1 cellular context compared by ENCODE assay signal in the genomic region with DNA sequence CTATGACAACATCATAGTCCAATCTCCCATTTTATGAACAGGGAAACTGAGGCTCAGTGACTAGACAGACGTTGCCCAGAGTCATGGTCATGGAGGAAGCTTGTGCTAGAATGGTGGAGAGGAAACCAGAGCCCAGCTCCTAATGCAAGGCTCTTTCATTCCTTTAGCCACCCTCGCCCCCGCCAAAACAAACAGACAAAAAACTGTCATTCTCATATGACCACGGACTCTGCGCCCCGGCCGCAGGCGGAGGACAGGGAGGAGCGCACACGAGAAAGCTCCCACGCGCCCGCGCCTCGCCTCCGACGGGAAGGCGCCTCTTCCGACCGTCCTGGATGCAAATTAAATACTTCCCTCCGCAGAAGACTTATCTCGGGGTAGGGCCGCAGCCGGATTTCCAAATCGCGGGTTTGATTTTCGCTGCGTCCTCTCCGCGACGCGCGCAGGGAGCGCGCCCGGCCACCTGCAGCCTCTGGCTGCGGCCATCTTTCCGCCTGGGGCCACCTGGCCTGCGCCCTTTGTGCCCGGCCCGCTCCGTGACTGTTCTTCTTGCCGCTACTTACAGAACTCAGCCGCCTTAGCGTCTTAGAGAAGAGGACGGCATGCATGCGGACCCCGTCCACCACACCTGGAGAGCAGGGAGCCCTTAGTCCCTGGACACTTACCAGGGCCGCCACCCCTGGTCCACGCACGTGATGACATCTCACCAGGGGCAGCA.
A peak's percentile ranks its signal among the peaks of the same experiment; 100 is the strongest.
TF ChIP-seq lines count a peak whose summit lies in the region.

No MANE protein-coding gene starts in this region.

TF ChIP-seq in K562, 482 proteins besides CTCF, POLR2A, EP300 and RAD21 (continued from another document and continues in another):
- TF ChIP-seq, protein P1, sequence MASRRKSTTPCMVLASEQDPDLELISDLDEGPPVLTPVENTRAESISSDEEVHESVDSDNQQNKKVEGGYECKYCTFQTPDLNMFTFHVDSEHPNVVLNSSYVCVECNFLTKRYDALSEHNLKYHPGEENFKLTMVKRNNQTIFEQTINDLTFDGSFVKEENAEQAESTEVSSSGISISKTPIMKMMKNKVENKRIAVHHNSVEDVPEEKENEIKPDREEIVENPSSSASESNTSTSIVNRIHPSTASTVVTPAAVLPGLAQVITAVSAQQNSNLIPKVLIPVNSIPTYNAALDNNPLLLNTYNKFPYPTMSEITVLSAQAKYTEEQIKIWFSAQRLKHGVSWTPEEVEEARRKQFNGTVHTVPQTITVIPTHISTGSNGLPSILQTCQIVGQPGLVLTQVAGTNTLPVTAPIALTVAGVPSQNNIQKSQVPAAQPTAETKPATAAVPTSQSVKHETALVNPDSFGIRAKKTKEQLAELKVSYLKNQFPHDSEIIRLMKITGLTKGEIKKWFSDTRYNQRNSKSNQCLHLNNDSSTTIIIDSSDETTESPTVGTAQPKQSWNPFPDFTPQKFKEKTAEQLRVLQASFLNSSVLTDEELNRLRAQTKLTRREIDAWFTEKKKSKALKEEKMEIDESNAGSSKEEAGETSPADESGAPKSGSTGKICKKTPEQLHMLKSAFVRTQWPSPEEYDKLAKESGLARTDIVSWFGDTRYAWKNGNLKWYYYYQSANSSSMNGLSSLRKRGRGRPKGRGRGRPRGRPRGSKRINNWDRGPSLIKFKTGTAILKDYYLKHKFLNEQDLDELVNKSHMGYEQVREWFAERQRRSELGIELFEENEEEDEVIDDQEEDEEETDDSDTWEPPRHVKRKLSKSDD (conservative IDR thresholded peaks at IDR 0.05; ENCODE audit: low read length), result no peak
- TF ChIP-seq, protein P2, sequence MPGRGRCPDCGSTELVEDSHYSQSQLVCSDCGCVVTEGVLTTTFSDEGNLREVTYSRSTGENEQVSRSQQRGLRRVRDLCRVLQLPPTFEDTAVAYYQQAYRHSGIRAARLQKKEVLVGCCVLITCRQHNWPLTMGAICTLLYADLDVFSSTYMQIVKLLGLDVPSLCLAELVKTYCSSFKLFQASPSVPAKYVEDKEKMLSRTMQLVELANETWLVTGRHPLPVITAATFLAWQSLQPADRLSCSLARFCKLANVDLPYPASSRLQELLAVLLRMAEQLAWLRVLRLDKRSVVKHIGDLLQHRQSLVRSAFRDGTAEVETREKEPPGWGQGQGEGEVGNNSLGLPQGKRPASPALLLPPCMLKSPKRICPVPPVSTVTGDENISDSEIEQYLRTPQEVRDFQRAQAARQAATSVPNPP (IDR thresholded peaks at IDR 0.05; ENCODE audit: borderline replicate concordance, insufficient read depth, insufficient read length), result no peak
- TF ChIP-seq ZNF253 (CRISPR knock-in tag; conservative IDR thresholded peaks at IDR 0.05) (no peak), KLF10 (CRISPR knock-in tag; IDR thresholded peaks at IDR 0.05) (no peak), NFXL1 (CRISPR knock-in tag; IDR thresholded peaks at IDR 0.05) (no peak), PTTG1 (tag; IDR thresholded peaks at IDR 0.05; ENCODE audit: low read depth) (no peak), ZFX (CRISPR knock-in tag; IDR thresholded peaks at IDR 0.05) (peak; percentile 51; the same call in 1 of the 2 replicates), ZNF282 (CRISPR knock-in tag; IDR thresholded peaks at IDR 0.05) (no peak), FOXP1 (CRISPR knock-in tag; IDR thresholded peaks at IDR 0.05) (no peak), MECOM (CRISPR knock-in tag; IDR thresholded peaks at IDR 0.05) (no peak), HDAC8 (tag; IDR thresholded peaks at IDR 0.05) (no peak), PCBP2 (IDR thresholded peaks at IDR 0.05; ENCODE audit: low read depth, low read length, poor library complexity, severe bottlenecking) (no peak), SMARCE1 (IDR thresholded peaks at IDR 0.05) (peak; percentile 29; the same call in 1 of the 2 replicates), HNRNPL (IDR thresholded peaks at IDR 0.05; ENCODE audit: low read depth, low read length) (no peak), ELF4 (CRISPR knock-in tag; IDR thresholded peaks at IDR 0.05) (no peak), MCM7 (IDR thresholded peaks at IDR 0.05) (no peak), L3MBTL2 (IDR thresholded peaks at IDR 0.05) (peak; percentile 90), ETV6 (IDR thresholded peaks at IDR 0.05; ENCODE audit: borderline replicate concordance in 1 of 2, low read depth in 2 of 2, low read length in 1 of 2) (no peak), ETV6 (CRISPR knock-in tag; IDR thresholded peaks at IDR 0.05; ENCODE audit: borderline replicate concordance) (no peak), RBM15 (IDR thresholded peaks at IDR 0.05; ENCODE audit: insufficient read depth, low read length) (no peak), LCOR (CRISPR knock-in tag; IDR thresholded peaks at IDR 0.05) (no peak), HDAC6 (IDR thresholded peaks at IDR 0.05; ENCODE audit: low read depth, low read length) (0 out of 2 replicates have a peak, but pooled peaks have one; percentile 56), NBN (IDR thresholded peaks at IDR 0.05; ENCODE audit: low read depth) (no peak), ETS2 (tag; IDR thresholded peaks at IDR 0.05; ENCODE audit: borderline replicate concordance, poor library complexity, severe bottlenecking) (no peak), ZNF586 (CRISPR knock-in tag; conservative IDR thresholded peaks at IDR 0.05) (no peak), KLF6 (CRISPR knock-in tag; IDR thresholded peaks at IDR 0.05; ENCODE audit: borderline replicate concordance) (no peak), MEIS2 (IDR thresholded peaks at IDR 0.05; ENCODE audit: partially characterized antibody) (peak; percentile 20), POLR3G (IDR thresholded peaks at IDR 0.05; ENCODE audit: extremely low read depth, insufficient read length, insufficient replicate concordance) (no peak), ILF3 (IDR thresholded peaks at IDR 0.05; ENCODE audit: borderline replicate concordance) (no peak), RBM39 (optimal IDR thresholded peaks at IDR 0.05; ENCODE audit: low read depth, low read length) (no peak)
- TF ChIP-seq, protein P3, sequence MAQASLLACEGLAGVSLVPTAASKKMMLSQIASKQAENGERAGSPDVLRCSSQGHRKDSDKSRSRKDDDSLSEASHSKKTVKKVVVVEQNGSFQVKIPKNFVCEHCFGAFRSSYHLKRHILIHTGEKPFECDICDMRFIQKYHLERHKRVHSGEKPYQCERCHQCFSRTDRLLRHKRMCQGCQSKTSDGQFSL (CRISPR knock-in tag; IDR thresholded peaks at IDR 0.05), result 0 out of 2 replicates have a peak, but pooled peaks have one; percentile 26
- TF ChIP-seq, protein P3 (tag; IDR thresholded peaks at IDR 0.05), result no peak
- TF ChIP-seq, protein P4, sequence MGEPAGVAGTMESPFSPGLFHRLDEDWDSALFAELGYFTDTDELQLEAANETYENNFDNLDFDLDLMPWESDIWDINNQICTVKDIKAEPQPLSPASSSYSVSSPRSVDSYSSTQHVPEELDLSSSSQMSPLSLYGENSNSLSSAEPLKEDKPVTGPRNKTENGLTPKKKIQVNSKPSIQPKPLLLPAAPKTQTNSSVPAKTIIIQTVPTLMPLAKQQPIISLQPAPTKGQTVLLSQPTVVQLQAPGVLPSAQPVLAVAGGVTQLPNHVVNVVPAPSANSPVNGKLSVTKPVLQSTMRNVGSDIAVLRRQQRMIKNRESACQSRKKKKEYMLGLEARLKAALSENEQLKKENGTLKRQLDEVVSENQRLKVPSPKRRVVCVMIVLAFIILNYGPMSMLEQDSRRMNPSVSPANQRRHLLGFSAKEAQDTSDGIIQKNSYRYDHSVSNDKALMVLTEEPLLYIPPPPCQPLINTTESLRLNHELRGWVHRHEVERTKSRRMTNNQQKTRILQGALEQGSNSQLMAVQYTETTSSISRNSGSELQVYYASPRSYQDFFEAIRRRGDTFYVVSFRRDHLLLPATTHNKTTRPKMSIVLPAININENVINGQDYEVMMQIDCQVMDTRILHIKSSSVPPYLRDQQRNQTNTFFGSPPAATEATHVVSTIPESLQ (CRISPR knock-in tag; IDR thresholded peaks at IDR 0.05), result no peak
- TF ChIP-seq, protein P5, sequence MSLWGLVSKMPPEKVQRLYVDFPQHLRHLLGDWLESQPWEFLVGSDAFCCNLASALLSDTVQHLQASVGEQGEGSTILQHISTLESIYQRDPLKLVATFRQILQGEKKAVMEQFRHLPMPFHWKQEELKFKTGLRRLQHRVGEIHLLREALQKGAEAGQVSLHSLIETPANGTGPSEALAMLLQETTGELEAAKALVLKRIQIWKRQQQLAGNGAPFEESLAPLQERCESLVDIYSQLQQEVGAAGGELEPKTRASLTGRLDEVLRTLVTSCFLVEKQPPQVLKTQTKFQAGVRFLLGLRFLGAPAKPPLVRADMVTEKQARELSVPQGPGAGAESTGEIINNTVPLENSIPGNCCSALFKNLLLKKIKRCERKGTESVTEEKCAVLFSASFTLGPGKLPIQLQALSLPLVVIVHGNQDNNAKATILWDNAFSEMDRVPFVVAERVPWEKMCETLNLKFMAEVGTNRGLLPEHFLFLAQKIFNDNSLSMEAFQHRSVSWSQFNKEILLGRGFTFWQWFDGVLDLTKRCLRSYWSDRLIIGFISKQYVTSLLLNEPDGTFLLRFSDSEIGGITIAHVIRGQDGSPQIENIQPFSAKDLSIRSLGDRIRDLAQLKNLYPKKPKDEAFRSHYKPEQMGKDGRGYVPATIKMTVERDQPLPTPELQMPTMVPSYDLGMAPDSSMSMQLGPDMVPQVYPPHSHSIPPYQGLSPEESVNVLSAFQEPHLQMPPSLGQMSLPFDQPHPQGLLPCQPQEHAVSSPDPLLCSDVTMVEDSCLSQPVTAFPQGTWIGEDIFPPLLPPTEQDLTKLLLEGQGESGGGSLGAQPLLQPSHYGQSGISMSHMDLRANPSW (CRISPR knock-in tag; IDR thresholded peaks at IDR 0.05), result no peak
- TF ChIP-seq, protein P6, sequence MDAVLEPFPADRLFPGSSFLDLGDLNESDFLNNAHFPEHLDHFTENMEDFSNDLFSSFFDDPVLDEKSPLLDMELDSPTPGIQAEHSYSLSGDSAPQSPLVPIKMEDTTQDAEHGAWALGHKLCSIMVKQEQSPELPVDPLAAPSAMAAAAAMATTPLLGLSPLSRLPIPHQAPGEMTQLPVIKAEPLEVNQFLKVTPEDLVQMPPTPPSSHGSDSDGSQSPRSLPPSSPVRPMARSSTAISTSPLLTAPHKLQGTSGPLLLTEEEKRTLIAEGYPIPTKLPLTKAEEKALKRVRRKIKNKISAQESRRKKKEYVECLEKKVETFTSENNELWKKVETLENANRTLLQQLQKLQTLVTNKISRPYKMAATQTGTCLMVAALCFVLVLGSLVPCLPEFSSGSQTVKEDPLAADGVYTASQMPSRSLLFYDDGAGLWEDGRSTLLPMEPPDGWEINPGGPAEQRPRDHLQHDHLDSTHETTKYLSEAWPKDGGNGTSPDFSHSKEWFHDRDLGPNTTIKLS (IDR thresholded peaks at IDR 0.05; ENCODE audit: borderline replicate concordance, low read depth), result peak; percentile 58; the same call in 1 of the 2 replicates
- TF ChIP-seq, protein P7, sequence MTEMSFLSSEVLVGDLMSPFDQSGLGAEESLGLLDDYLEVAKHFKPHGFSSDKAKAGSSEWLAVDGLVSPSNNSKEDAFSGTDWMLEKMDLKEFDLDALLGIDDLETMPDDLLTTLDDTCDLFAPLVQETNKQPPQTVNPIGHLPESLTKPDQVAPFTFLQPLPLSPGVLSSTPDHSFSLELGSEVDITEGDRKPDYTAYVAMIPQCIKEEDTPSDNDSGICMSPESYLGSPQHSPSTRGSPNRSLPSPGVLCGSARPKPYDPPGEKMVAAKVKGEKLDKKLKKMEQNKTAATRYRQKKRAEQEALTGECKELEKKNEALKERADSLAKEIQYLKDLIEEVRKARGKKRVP (CRISPR knock-in tag; IDR thresholded peaks at IDR 0.05), result no peak
- TF ChIP-seq, protein P8, sequence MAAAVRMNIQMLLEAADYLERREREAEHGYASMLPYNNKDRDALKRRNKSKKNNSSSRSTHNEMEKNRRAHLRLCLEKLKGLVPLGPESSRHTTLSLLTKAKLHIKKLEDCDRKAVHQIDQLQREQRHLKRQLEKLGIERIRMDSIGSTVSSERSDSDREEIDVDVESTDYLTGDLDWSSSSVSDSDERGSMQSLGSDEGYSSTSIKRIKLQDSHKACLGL (CRISPR knock-in tag; IDR thresholded peaks at IDR 0.05; ENCODE audit: borderline replicate concordance, poor library complexity, severe bottlenecking), result no peak
- TF ChIP-seq, protein P9, sequence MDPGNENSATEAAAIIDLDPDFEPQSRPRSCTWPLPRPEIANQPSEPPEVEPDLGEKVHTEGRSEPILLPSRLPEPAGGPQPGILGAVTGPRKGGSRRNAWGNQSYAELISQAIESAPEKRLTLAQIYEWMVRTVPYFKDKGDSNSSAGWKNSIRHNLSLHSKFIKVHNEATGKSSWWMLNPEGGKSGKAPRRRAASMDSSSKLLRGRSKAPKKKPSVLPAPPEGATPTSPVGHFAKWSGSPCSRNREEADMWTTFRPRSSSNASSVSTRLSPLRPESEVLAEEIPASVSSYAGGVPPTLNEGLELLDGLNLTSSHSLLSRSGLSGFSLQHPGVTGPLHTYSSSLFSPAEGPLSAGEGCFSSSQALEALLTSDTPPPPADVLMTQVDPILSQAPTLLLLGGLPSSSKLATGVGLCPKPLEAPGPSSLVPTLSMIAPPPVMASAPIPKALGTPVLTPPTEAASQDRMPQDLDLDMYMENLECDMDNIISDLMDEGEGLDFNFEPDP (CRISPR knock-in tag; IDR thresholded peaks at IDR 0.05), result no peak
- TF ChIP-seq, protein P10, sequence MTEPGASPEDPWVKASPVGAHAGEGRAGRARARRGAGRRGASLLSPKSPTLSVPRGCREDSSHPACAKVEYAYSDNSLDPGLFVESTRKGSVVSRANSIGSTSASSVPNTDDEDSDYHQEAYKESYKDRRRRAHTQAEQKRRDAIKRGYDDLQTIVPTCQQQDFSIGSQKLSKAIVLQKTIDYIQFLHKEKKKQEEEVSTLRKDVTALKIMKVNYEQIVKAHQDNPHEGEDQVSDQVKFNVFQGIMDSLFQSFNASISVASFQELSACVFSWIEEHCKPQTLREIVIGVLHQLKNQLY (CRISPR knock-in tag; conservative IDR thresholded peaks at IDR 0.05), result no peak
- TF ChIP-seq, protein P11, sequence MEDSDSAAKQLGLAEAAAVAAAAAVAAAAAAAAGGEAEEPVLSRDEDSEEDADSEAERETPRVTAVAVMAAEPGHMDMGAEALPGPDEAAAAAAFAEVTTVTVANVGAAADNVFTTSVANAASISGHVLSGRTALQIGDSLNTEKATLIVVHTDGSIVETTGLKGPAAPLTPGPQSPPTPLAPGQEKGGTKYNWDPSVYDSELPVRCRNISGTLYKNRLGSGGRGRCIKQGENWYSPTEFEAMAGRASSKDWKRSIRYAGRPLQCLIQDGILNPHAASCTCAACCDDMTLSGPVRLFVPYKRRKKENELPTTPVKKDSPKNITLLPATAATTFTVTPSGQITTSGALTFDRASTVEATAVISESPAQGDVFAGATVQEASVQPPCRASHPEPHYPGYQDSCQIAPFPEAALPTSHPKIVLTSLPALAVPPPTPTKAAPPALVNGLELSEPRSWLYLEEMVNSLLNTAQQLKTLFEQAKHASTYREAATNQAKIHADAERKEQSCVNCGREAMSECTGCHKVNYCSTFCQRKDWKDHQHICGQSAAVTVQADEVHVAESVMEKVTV (CRISPR knock-in tag; IDR thresholded peaks at IDR 0.05), result no peak
